18 cellular contexts compared by ENCODE assay signal in the genomic region with DNA sequence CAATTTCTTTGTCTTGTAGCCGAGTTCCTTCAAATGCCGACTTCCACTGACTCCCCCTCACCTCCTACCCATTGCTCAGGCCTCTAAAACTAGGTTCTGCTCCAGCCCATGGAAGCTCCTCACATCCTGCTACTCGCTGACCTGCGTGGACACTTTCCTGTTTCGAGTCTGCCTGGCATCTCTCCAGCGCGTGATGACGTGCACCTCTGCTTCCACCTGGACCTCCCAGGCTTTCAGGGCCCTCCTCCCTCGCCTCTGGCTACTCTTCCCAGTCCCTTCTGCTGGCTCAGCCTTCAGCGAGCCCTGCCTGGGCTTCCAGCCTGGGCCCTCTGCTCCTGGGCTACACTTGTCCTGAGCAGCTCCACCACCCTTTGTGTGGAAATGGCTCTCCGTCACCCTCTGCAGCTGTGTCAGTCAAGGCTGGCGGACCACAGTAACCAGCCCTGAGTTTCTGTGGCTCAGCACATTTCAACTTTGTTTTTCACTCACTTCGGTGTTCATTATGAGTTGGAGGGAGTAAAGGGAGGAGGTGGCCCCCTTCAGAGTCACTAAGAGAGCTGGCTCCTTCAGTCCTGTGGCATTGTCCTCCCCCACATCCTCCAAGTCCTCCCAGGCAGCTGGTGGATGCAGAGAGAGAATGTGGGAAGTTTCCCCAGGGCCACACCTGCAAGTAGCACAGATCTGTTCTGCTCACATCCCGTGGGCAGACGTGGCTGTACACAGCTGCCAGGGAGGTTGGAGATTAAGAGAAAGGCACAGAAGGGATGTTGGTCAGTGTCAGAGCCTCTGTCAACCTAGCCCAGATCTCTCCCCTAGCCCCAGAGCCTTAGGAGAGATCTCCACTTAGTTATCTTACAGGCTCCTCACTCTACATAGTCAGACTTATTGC. TPM values are rescaled to one million over a fixed set of nuclear protein-coding genes. Genes with fewer than 3 reads are reported as not detected.
DNase-seq lines count a peak whose midpoint lies in the region; ATAC-seq, FAIRE-seq and TF ChIP-seq lines count a peak whose summit lies in the region.
"Had no signal": no experiment of that assay in that cellular context is flagged by ENCODE, and none has a peak within 500 bp of the region (broad histone marks: within the 10 kb centered on the region; RNA-seq: fewer than 3 reads in every experiment).

No MANE protein-coding gene starts in this region.

- TF ChIP-seq POLR2A in heart left ventricle (IDR thresholded peaks at IDR 0.05) (no peak), K562 (conservative IDR thresholded peaks at IDR 0.05) (no peak), H54 (IDR thresholded peaks at IDR 0.05; ENCODE audit: low read depth, low read length) (no peak)

- no peaks in the 10 kb centered on the region for H3K9me3 Mint-ChIP-seq in stimulated activated memory B cell treated with anti-CD40 and anti-IgM and Interleukin-4, amounts not matched to agents 10 μg/mL and 1 μg/mL and 100 μg/mL, for 72 hours
- H3K9me3 Mint-ChIP-seq in progenitor cell of endocrine pancreas (ENCODE audit: low read depth) = peaks cover 4% of the 10 kb centered on the region
- H3K9me3 Mint-ChIP-seq: activated CD4-positive, alpha-beta T cell treated with anti-CD3 and anti-CD28 coated beads, Interleukin-2, amount 10 ng/mL, durations not matched to agents 24 days and 14 days; activated naive CD4-positive, alpha-beta T cell treated with anti-CD3 and anti-CD28 coated beads, Interleukin-2, amount 10 ng/mL, durations not matched to agents 7 days and 5 days; CD4-positive, CD25-positive, alpha-beta regulatory T cell; naive thymus-derived CD4-positive, alpha-beta T cell had no signal

- H2AFZ ChIP-seq in K562 (ENCODE audit: low read depth, low read length) (0 out of 2 replicates have a peak overlapping the region, but pooled peaks have one; percentile 9), mesenchymal stem cell (ENCODE audit: low read depth, low read length) (no peak overlapping the region)
- H2AFZ ChIP-seq: hepatocyte had no signal

- H3K27ac ChIP-seq in heart left ventricle (peak overlapping the region in 5 of 12 donors; percentile 22 to 71 (median 57)), K562 (ENCODE audit: extremely low read depth, low read depth, low read length) (no peak overlapping the region), mesenchymal stem cell (ENCODE audit: low read length, poor library complexity, severe bottlenecking) (no peak overlapping the region)
- H3K27ac ChIP-seq: ascending aorta, hepatocyte had no signal

- no peak for TF ChIP-seq EP300 in K562 (IDR thresholded peaks at IDR 0.05; ENCODE audit: low read length)

- H2BK12ac ChIP-seq in mesenchymal stem cell (ENCODE audit: low read length in 2 of 2) = peak overlapping the region in 1 of 2 experiments; percentile 18

- DNase-seq in heart left ventricle (peak in 3 of 5 donors; percentile 47 to 84 (median 71)), left ventricle myocardium superior (no peak), K562 (ENCODE audit: extremely low read depth in 1 of 4, low spot score in 3 of 4) (no peak), mesenchymal stem cell (no peak), progenitor cell of endocrine pancreas (ENCODE audit: low spot score, unreplicated experiment) (no peak), H54 (ENCODE audit: insufficient read length, low spot score) (no peak)
- no peak for DNase-seq in activated effector memory CD4-positive, alpha-beta T cell treated with anti-CD3 and anti-CD28 coated beads, Interleukin-2, amount 50 U/mL, for 16 hours
- DNase-seq: activated CD4-positive, alpha-beta T cell treated with anti-CD3 and anti-CD28 coated beads, Interleukin-2, amount 10 ng/mL, durations not matched to agents 24 days and 14 days; activated naive CD4-positive, alpha-beta T cell treated with anti-CD3 and anti-CD28 coated beads, Interleukin-2, amount 10 ng/mL, durations not matched to agents 7 days and 5 days; CD4-positive, CD25-positive, alpha-beta regulatory T cell; DMS79 treated with DMSO at 0.1 percent for 48 hours; KBM-7; naive thymus-derived CD4-positive, alpha-beta T cell; NCI-H1694 had no signal

- H2BK120ac ChIP-seq in mesenchymal stem cell (ENCODE audit: low read depth, low read length) = no peak overlapping the region

- H3K23ac ChIP-seq in mesenchymal stem cell (ENCODE audit: low read length in 2 of 2) = no peak overlapping the region

- H4K8ac ChIP-seq in mesenchymal stem cell (ENCODE audit: low read length) = no peak overlapping the region

- H3K18ac ChIP-seq in mesenchymal stem cell (ENCODE audit: low read depth in 1 of 2, low read length in 2 of 2) = peak overlapping the region in 1 of 2 experiments; percentile 35

- H3K27ac Mint-ChIP-seq in stimulated activated memory B cell treated with anti-CD40 and anti-IgM and Interleukin-4, amounts not matched to agents 10 μg/mL and 1 μg/mL and 100 μg/mL, for 72 hours = no peak overlapping the region
- no peak overlapping the region for H3K27ac Mint-ChIP-seq in progenitor cell of endocrine pancreas
- H3K27ac Mint-ChIP-seq: activated CD4-positive, alpha-beta T cell treated with anti-CD3 and anti-CD28 coated beads, Interleukin-2, amount 10 ng/mL, durations not matched to agents 24 days and 14 days; activated naive CD4-positive, alpha-beta T cell treated with anti-CD3 and anti-CD28 coated beads, Interleukin-2, amount 10 ng/mL, durations not matched to agents 7 days and 5 days; naive thymus-derived CD4-positive, alpha-beta T cell had no signal

- no peaks in the 10 kb centered on the region for H3K36me3 Mint-ChIP-seq in stimulated activated memory B cell treated with anti-CD40 and anti-IgM and Interleukin-4, amounts not matched to agents 10 μg/mL and 1 μg/mL and 100 μg/mL, for 72 hours
- H3K36me3 Mint-ChIP-seq in progenitor cell of endocrine pancreas (ENCODE audit: insufficient read depth) = peaks cover 2% of the 10 kb centered on the region
- H3K36me3 Mint-ChIP-seq: activated naive CD4-positive, alpha-beta T cell treated with anti-CD3 and anti-CD28 coated beads, Interleukin-2, amount 10 ng/mL, durations not matched to agents 7 days and 5 days; CD4-positive, CD25-positive, alpha-beta regulatory T cell; naive thymus-derived CD4-positive, alpha-beta T cell had no signal

- H3K79me2 ChIP-seq in K562 (ENCODE audit: control insufficient read depth, insufficient read depth, low read length) = no peaks in the 10 kb centered on the region
- H3K79me2 ChIP-seq: hepatocyte had no signal

- peaks cover 51% of the 10 kb centered on the region for H3K27me3 Mint-ChIP-seq in stimulated activated memory B cell treated with anti-CD40 and anti-IgM and Interleukin-4, amounts not matched to agents 10 μg/mL and 1 μg/mL and 100 μg/mL, for 72 hours
- H3K27me3 Mint-ChIP-seq in progenitor cell of endocrine pancreas = peaks cover 16% of the 10 kb centered on the region

- in situ Hi-C loops in K562 (cut with MboI) = no loop called here

- H3K4me2 ChIP-seq in K562 (ENCODE audit: insufficient read depth, low read length) (no peak overlapping the region), mesenchymal stem cell (ENCODE audit: low read length, poor library complexity, severe bottlenecking) (no peak overlapping the region)
- H3K4me2 ChIP-seq: hepatocyte had no signal

- no TSS peak for BruUV-seq in K562 (replicated peaks; lab: Mats Ljungman, UMichigan)

- H3K4me1 ChIP-seq in heart left ventricle (peaks cover 0 to 17% (median 3%) of the 10 kb centered on the region in 12 donors), K562 (replicated peaks in 1 of 2; ENCODE audit: control insufficient read depth in 2 of 2, insufficient read depth in 2 of 2, low read length in 2 of 2) (peaks cover 0 to 4% of the 10 kb centered on the region in 2 experiments; a peak in 4 of 5 replicates), mesenchymal stem cell (ENCODE audit: control insufficient read depth, insufficient read depth, low read depth, low read length) (peaks cover 6% of the 10 kb centered on the region)
- H3K4me1 ChIP-seq: ascending aorta had no signal

- no peaks in the 10 kb centered on the region for H3K27me3 ChIP-seq in heart left ventricle
- H3K27me3 ChIP-seq in K562 (ENCODE audit: control insufficient read depth in 2 of 2, insufficient read depth in 2 of 2, low read length in 2 of 2) = no peaks in the 10 kb centered on the region
- peaks cover 0 to 29% of the 10 kb centered on the region in 2 experiments for H3K27me3 ChIP-seq in mesenchymal stem cell (ENCODE audit: control insufficient read depth in 1 of 2, insufficient read depth in 1 of 2, low read length in 2 of 2)
- H3K27me3 ChIP-seq: ascending aorta, hepatocyte had no signal

- H3K9ac ChIP-seq in K562 (ENCODE audit: insufficient read depth in 1 of 2, low read depth in 2 of 2, low read length in 2 of 2) (peak overlapping the region in 1 of 2 experiments; percentile 35; a peak in 1 of 4 replicates), mesenchymal stem cell (ENCODE audit: low read length) (no peak overlapping the region)

- ATAC-seq in heart left ventricle = peak in 3 of 4 donors; percentile 8 to 92 (median 56)
- no peak for ATAC-seq in left ventricle myocardium superior
- no peak for ATAC-seq in K562
- peak; percentile 10 for ATAC-seq in stimulated activated memory B cell treated with anti-CD40 and anti-IgM and Interleukin-4, amounts not matched to agents 10 μg/mL and 1 μg/mL and 100 μg/mL, for 72 hours
- ATAC-seq: naive thymus-derived CD4-positive, alpha-beta T cell had no signal

- no peak overlapping the region for H3K4ac ChIP-seq in mesenchymal stem cell (ENCODE audit: low read depth in 1 of 2, low read length in 2 of 2)

- CTCF ChIA-PET in K562 (lab: Yijun Ruan, JAX; ENCODE audit: low intra/inter-chr PET ratio) = no interaction called here

- no peaks in the 10 kb centered on the region for H3K36me3 ChIP-seq in heart left ventricle
- no peaks in the 10 kb centered on the region for H3K36me3 ChIP-seq in K562 (ENCODE audit: control insufficient read depth, insufficient read depth, low read length)
- H3K36me3 ChIP-seq in mesenchymal stem cell (ENCODE audit: control insufficient read depth in 1 of 2, insufficient read depth in 2 of 2, low read depth in 1 of 2, low read length in 2 of 2) = peaks cover 3 to 7% of the 10 kb centered on the region in 2 experiments

- no peak overlapping the region for H2AK5ac ChIP-seq in mesenchymal stem cell (ENCODE audit: low read length, severe bottlenecking)

- H3K14ac ChIP-seq in mesenchymal stem cell (ENCODE audit: low read length in 2 of 2) = peak overlapping the region in 1 of 2 experiments; percentile 64

- intact Hi-C loops in heart left ventricle (cut with DNase I) = no loop called here
- intact Hi-C loops in left ventricle myocardium superior (cut with micrococcal nuclease) = no loop called here
- intact Hi-C loops in K562 (cut with micrococcal nuclease) = no loop called here

- POLR2A ChIA-PET in K562 (lab: Yijun Ruan, JAX) = no interaction called here

- no peak for TF ChIP-seq RAD21 in K562 (CRISPR knock-in tag; conservative IDR thresholded peaks at IDR 0.05 in 1 of 2, IDR thresholded peaks at IDR 0.05 in 1 of 2)

- H2BK15ac ChIP-seq in mesenchymal stem cell (ENCODE audit: low read depth, poor library complexity, severe bottlenecking) = peak overlapping the region; percentile 60

- H3K4me3 ChIP-seq in heart left ventricle (no peak overlapping the region), K562 (no peak overlapping the region), mesenchymal stem cell (ENCODE audit: insufficient read depth in 1 of 2, low read depth in 1 of 2, low read length in 2 of 2) (no peak overlapping the region)
- H3K4me3 ChIP-seq: ascending aorta, hepatocyte had no signal

- no peak overlapping the region for H4K91ac ChIP-seq in mesenchymal stem cell (ENCODE audit: low read length)

- TF ChIP-seq CTCF in heart left ventricle (IDR thresholded peaks at IDR 0.05) (no peak), K562 (IDR thresholded peaks at IDR 0.05 in 2 of 3, conservative IDR thresholded peaks at IDR 0.05 in 1 of 3; ENCODE audit: insufficient read depth in 2 of 3, low read depth in 1 of 3, low read length in 3 of 3) (no peak), progenitor cell of endocrine pancreas (IDR thresholded peaks at IDR 0.05; ENCODE audit: unreplicated experiment) (no peak)

- WGBS in heart left ventricle, 4 donors = 61 to 67% (median 66%) methylated on average over 15 of the region's 15 CpGs
- 30% methylated on average over 5 of the region's 15 CpGs for WGBS in K562 (ENCODE audit: insufficient coverage, low coverage, missing lambda C conversion rate)
- 90% methylated on average over 15 of the region's 15 CpGs for WGBS in mesenchymal stem cell

- H3K79me1 ChIP-seq in mesenchymal stem cell (replicated peaks; ENCODE audit: low read length, poor library complexity, severe bottlenecking) = no peaks in the 10 kb centered on the region

- H3K9me1 ChIP-seq in K562 (ENCODE audit: control insufficient read depth, insufficient read depth, low read length) = no peaks in the 10 kb centered on the region

- H3K4me1 Mint-ChIP-seq in stimulated activated memory B cell treated with anti-CD40 and anti-IgM and Interleukin-4, amounts not matched to agents 10 μg/mL and 1 μg/mL and 100 μg/mL, for 72 hours = peaks cover 16% of the 10 kb centered on the region
- H3K4me1 Mint-ChIP-seq in progenitor cell of endocrine pancreas (ENCODE audit: low read depth) = peaks cover 4% of the 10 kb centered on the region
- H3K4me1 Mint-ChIP-seq: activated CD4-positive, alpha-beta T cell treated with anti-CD3 and anti-CD28 coated beads, Interleukin-2, amount 10 ng/mL, durations not matched to agents 24 days and 14 days; activated naive CD4-positive, alpha-beta T cell treated with anti-CD3 and anti-CD28 coated beads, Interleukin-2, amount 10 ng/mL, durations not matched to agents 7 days and 5 days; CD4-positive, CD25-positive, alpha-beta regulatory T cell had no signal

- H3K9me3 ChIP-seq in heart left ventricle = no peaks in the 10 kb centered on the region
- no peaks in the 10 kb centered on the region for H3K9me3 ChIP-seq in K562 (replicated peaks; ENCODE audit: control insufficient read depth, insufficient read depth, low read depth, low read length)
- peaks cover 8% of the 10 kb centered on the region for H3K9me3 ChIP-seq in mesenchymal stem cell (ENCODE audit: control insufficient read depth, low read length)
- H3K9me3 ChIP-seq: ascending aorta had no signal

- H2BK5ac ChIP-seq in mesenchymal stem cell (ENCODE audit: low read depth, low read length, poor library complexity, severe bottlenecking) = no peak overlapping the region

- H3K4me3 Mint-ChIP-seq in stimulated activated memory B cell treated with anti-CD40 and anti-IgM and Interleukin-4, amounts not matched to agents 10 μg/mL and 1 μg/mL and 100 μg/mL, for 72 hours = no peak overlapping the region
- no peak overlapping the region for H3K4me3 Mint-ChIP-seq in progenitor cell of endocrine pancreas (ENCODE audit: low read depth)
- H3K4me3 Mint-ChIP-seq: activated CD4-positive, alpha-beta T cell treated with anti-CD3 and anti-CD28 coated beads, Interleukin-2, amount 10 ng/mL, durations not matched to agents 24 days and 14 days; activated naive CD4-positive, alpha-beta T cell treated with anti-CD3 and anti-CD28 coated beads, Interleukin-2, amount 10 ng/mL, durations not matched to agents 7 days and 5 days; CD4-positive, CD25-positive, alpha-beta regulatory T cell; naive thymus-derived CD4-positive, alpha-beta T cell had no signal

- H4K20me1 ChIP-seq in K562 (replicated peaks; ENCODE audit: control insufficient read depth, insufficient read depth, low read length) = no peaks in the 10 kb centered on the region

- FAIRE-seq in K562 (lab: Jason Lieb, UNC) (no peak), H54 (lab: Jason Lieb, UNC) (no peak)
- FAIRE-seq: endometrium had no signal

RNA-seq across cellular contexts. Expression of a gene that starts 49.4 kb away (rescaled TPM):
- total RNA-seq in heart left ventricle (10 to 100 TPM in 8 of 9 donors, 1 to 10 TPM in 1; 9.6 to 16.5 (median 12.8) TPM), left ventricle myocardium superior (12.4 TPM), K562 (2014; rRNA removed) (not detected in 2 replicates), K562 (2014; rRNA removed; fragmentation: Illumina TruSeq; extraction: Trizol) (not detected in 2 replicates), K562 (2015; rRNA removed; fragmentation: Illumina TruSeq; extraction: Trizol) (not detected in 2 replicates), K562 (2021) (not detected in 2 replicates), progenitor cell of endocrine pancreas (6.3 and 6.8 TPM in 2 replicates)
- polyA plus RNA-seq in heart left ventricle (10 to 100 TPM; 14.7 to 16.6 TPM), K562 (2011; rRNA removed) (not detected in 2 replicates), K562 (2014; fragmentation: Illumina TruSeq; extraction: Trizol) (not detected in 2 replicates), K562 (2014; fragmentation: Nextera tagmentation; extraction: Ambion mirVana) (not detected), K562 (2014; rRNA removed) (0.13 TPM in 1 of 2 replicates, not detected in the other)
- total RNA-seq in K562 (2011; cell fraction: chromatin; rRNA removed; ENCODE audit: low replicate concordance) = not detected in 2 replicates
- not detected in 2 replicates for total RNA-seq in K562 (2011; cell fraction: nucleolus; rRNA removed)
- total RNA-seq in K562 (2011; cell fraction: nucleoplasm; rRNA removed) = not detected in 2 replicates
- not detected in 2 replicates for polyA plus RNA-seq in K562 (2011; cell fraction: cytosol; rRNA removed)
- not detected in 2 replicates for polyA plus RNA-seq in K562 (2011; cell fraction: nucleus; rRNA removed)
- polyA plus RNA-seq in K562 (2012) = not detected in 2 replicates
- polyA minus RNA-seq in K562 (2011; rRNA and poly(A)+ RNA removed) = not detected in 2 replicates
- not detected in 2 replicates for polyA minus RNA-seq in K562 (2011; cell fraction: cytosol; rRNA and poly(A)+ RNA removed)
- not detected in 2 replicates for polyA minus RNA-seq in K562 (2011; cell fraction: nucleus; rRNA and poly(A)+ RNA removed)
- polyA plus RNA-seq in mesenchymal stem cell (2013, experiment 1 of 2) = 3.4 TPM
- polyA plus RNA-seq in mesenchymal stem cell (2013, experiment 2 of 2) = 3.5 TPM
- total RNA-seq: activated CD4-positive, alpha-beta T cell treated with anti-CD3 and anti-CD28 coated beads, Interleukin-2, amount 10 ng/mL, durations not matched to agents 24 days and 14 days; CD4-positive, CD25-positive, alpha-beta regulatory T cell had no signal

Comparison
In these comparisons a context has a peak if more than half of its experiments do, and no peak if none do; other contexts are left out.
1. ATAC-seq: peak in heart left ventricle (3 of 4) and stimulated activated memory B cell treated with anti-CD40 and anti-IgM and Interleukin-4, amounts not matched to agents 10 μg/mL and 1 μg/mL and 100 μg/mL, for 72 hours (single experiment); none in left ventricle myocardium superior (single experiment) and K562 (single experiment).
2. DNase-seq: peak in heart left ventricle (3 of 5); none in left ventricle myocardium superior (single experiment), K562 (0 of 4), mesenchymal stem cell (single experiment), progenitor cell of endocrine pancreas (single experiment), H54 (single experiment) and activated effector memory CD4-positive, alpha-beta T cell treated with anti-CD3 and anti-CD28 coated beads, Interleukin-2, amount 50 U/mL, for 16 hours (single experiment).